18 cellular contexts compared by ENCODE assay signal in genomic region chr15:39594764-39595620, GRCh38. TPM values are rescaled to one million over a fixed set of nuclear protein-coding genes. Genes with fewer than 3 reads are reported as not detected.
DNase-seq lines count a peak whose midpoint lies in the region; ATAC-seq and TF ChIP-seq lines count a peak whose summit lies in the region.
"Had no signal": no experiment of that assay in that cellular context is flagged by ENCODE, and none has a peak within 500 bp of the region (broad histone marks: within the 10 kb centered on the region; RNA-seq: fewer than 3 reads in every experiment).

No MANE protein-coding gene starts in this region.

- H3K36me3 Mint-ChIP-seq in chondrocyte (ENCODE audit: low read depth) = peaks cover 57% of the 10 kb centered on the region
- no peaks in the 10 kb centered on the region for H3K36me3 Mint-ChIP-seq in naive thymus-derived CD8-positive, alpha-beta T cell

- H3K18ac ChIP-seq in IMR-90 (ENCODE audit: low read depth, low read length) = no peak overlapping the region

- peak overlapping the region; percentile 41 for H3K23ac ChIP-seq in IMR-90 (ENCODE audit: low read depth, low read length)

- CTCF ChIA-PET in IMR-90 (lab: Yijun Ruan, JAX) = no interaction called here

- TF ChIP-seq CTCF in IMR-90 (conservative IDR thresholded peaks at IDR 0.05; ENCODE audit: low read depth, low read length) (no peak), chondrocyte (IDR thresholded peaks at IDR 0.05) (no peak)

- H4K5ac ChIP-seq in IMR-90 (ENCODE audit: low read depth, low read length) = no peak overlapping the region

- H4K20me1 ChIP-seq in IMR-90 (ENCODE audit: insufficient read depth, low read length) = peaks cover 90% of the 10 kb centered on the region

- no peak overlapping the region for H2BK20ac ChIP-seq in IMR-90 (ENCODE audit: low read depth, low read length)

- H3K4me2 ChIP-seq in IMR-90 (ENCODE audit: low read depth, low read length) = no peak overlapping the region
- peak overlapping the region; percentile 23 for H3K4me2 ChIP-seq in skeletal muscle satellite cell (ENCODE audit: low read length)

- TF ChIP-seq POLR2A in IMR-90 (IDR thresholded peaks at IDR 0.05; ENCODE audit: low read depth, low read length) = no peak; the same call in 1 of the 2 replicates

- BruUV-seq in IMR-90 (replicated peaks; lab: Mats Ljungman, UMichigan) = no TSS peak

- peaks cover 2% of the 10 kb centered on the region; the same call in 1 of the 2 replicates for H3K4me1 ChIP-seq in IMR-90 (ENCODE audit: control insufficient read depth, insufficient read depth, low read length)
- peaks cover 29% of the 10 kb centered on the region for H3K4me1 ChIP-seq in skeletal muscle satellite cell (ENCODE audit: control insufficient read depth, insufficient read depth, low read length)
- H3K4me1 ChIP-seq: adrenal gland, gastrocnemius medialis had no signal

- DNase-seq in IMR-90 = peak; percentile 57
- DNase-seq in chondrocyte (ENCODE audit: low spot score) = no peak
- peak; percentile 42 for DNase-seq in glomerular endothelial cell (ENCODE audit: extremely low read depth, low read depth, low spot score)
- no peak for DNase-seq in naive thymus-derived CD8-positive, alpha-beta T cell
- no peak for DNase-seq in activated effector memory CD4-positive, alpha-beta T cell treated with anti-CD3 and anti-CD28 coated beads, Interleukin-2, amount 50 U/mL, for 16 hours
- DNase-seq: activated CD4-positive, alpha-beta T cell treated with anti-CD3 and anti-CD28 coated beads for 36 hours; activated T-cell treated with anti-CD3 and anti-CD28 coated beads, Interleukin-2, amount 50 U/mL, for 4 hours; adrenal gland; gastrocnemius medialis; GDM1; MM.1S; NCI-H2029 treated with DMSO at 0.1 percent for 48 hours; NCI-H526 treated with DMSO at 0.1 percent for 48 hours had no signal

- peaks cover 46% of the 10 kb centered on the region for H3K36me3 ChIP-seq in IMR-90 (ENCODE audit: control insufficient read depth, insufficient read depth, low read length)
- H3K36me3 ChIP-seq in skeletal muscle satellite cell (ENCODE audit: insufficient read depth, low read length) = peaks cover 74% of the 10 kb centered on the region

- no peak overlapping the region for H2AFZ ChIP-seq in IMR-90 (replicated peaks; ENCODE audit: low read length, poor library complexity)

- H3K14ac ChIP-seq in IMR-90 (replicated peaks; ENCODE audit: low read depth, low read length) = no peak overlapping the region

- H3K79me1 ChIP-seq in IMR-90 (ENCODE audit: low read depth in 1 of 2, low read length in 2 of 2) = peaks cover 0 to 40% of the 10 kb centered on the region in 2 experiments; a peak in 2 of 4 replicates

- dilution Hi-C loops in IMR-90 (cut with HindIII; ENCODE audit: low sequenced_read_pairs, unreplicated experiment) = no loop called here

- peak overlapping the region; percentile 33 for H2BK5ac ChIP-seq in IMR-90 (ENCODE audit: low read depth, low read length, poor library complexity, severe bottlenecking)

- H3K27me3 ChIP-seq in IMR-90 (ENCODE audit: control insufficient read depth, insufficient read depth, low read length) (no peaks in the 10 kb centered on the region), skeletal muscle satellite cell (ENCODE audit: control insufficient read depth, insufficient read depth, low read length) (no peaks in the 10 kb centered on the region)
- H3K27me3 ChIP-seq: adrenal gland, gastrocnemius medialis had no signal

- intact Hi-C loops in IMR-90 (cut with micrococcal nuclease) = no loop called here

- peak overlapping the region; percentile 33; the same call in 1 of the 2 replicates for H3K56ac ChIP-seq in IMR-90 (ENCODE audit: extremely low read depth, insufficient read depth, low read length)

- peak overlapping the region in 1 of 2 experiments; percentile 17; a peak in 2 of 4 replicates for H4K8ac ChIP-seq in IMR-90 (ENCODE audit: low read depth in 2 of 2, low read length in 2 of 2)

- H4K91ac ChIP-seq in IMR-90 (ENCODE audit: insufficient read depth, low read depth, low read length) = no peak overlapping the region

- peak overlapping the region; percentile 78 for H3K27ac Mint-ChIP-seq in chondrocyte (ENCODE audit: unreplicated experiment)
- H3K27ac Mint-ChIP-seq in naive thymus-derived CD8-positive, alpha-beta T cell = no peak overlapping the region
- H3K27ac Mint-ChIP-seq: activated CD4-positive, alpha-beta T cell treated with anti-CD3 and anti-CD28 coated beads for 36 hours; T-helper 2 cell treated with Interferon-gamma antibody and Interleukin-4, amounts not matched to agents 5 μg/mL and 100 μg/mL, for 36 hours had no signal

- no peaks in the 10 kb centered on the region for H3K9me3 Mint-ChIP-seq in chondrocyte (ENCODE audit: low read depth)
- H3K9me3 Mint-ChIP-seq in naive thymus-derived CD8-positive, alpha-beta T cell = no peaks in the 10 kb centered on the region
- H3K9me3 Mint-ChIP-seq: activated T-cell treated with anti-CD3 and anti-CD28 coated beads, Interleukin-2, amount 50 U/mL, for 4 hours; immature natural killer cell; T-helper 2 cell treated with Interferon-gamma antibody and Interleukin-4, amounts not matched to agents 5 μg/mL and 100 μg/mL, for 36 hours had no signal

- H3K9ac ChIP-seq in IMR-90 (ENCODE audit: low read depth, low read length) (no peak overlapping the region), skeletal muscle satellite cell (ENCODE audit: low read depth, low read length) (peak overlapping the region; percentile 26)

- no peak for ATAC-seq in IMR-90 (ENCODE audit: low read depth)
- ATAC-seq in GM19452 (IDR thresholded peaks at IDR 0.05; ENCODE audit: unreplicated experiment) = no peak
- ATAC-seq in naive thymus-derived CD8-positive, alpha-beta T cell = no peak
- ATAC-seq: gastrocnemius medialis had no signal

- H3K4me3 Mint-ChIP-seq in chondrocyte (ENCODE audit: unreplicated experiment) = peak overlapping the region; percentile 46
- no peak overlapping the region for H3K4me3 Mint-ChIP-seq in naive thymus-derived CD8-positive, alpha-beta T cell
- H3K4me3 Mint-ChIP-seq: activated CD4-positive, alpha-beta T cell treated with anti-CD3 and anti-CD28 coated beads for 36 hours; activated T-cell treated with anti-CD3 and anti-CD28 coated beads, Interleukin-2, amount 50 U/mL, for 4 hours; T-helper 2 cell treated with Interferon-gamma antibody and Interleukin-4, amounts not matched to agents 5 μg/mL and 100 μg/mL, for 36 hours had no signal

- H3K4me3 ChIP-seq in IMR-90 (ENCODE audit: insufficient read depth, low read depth, low read length) (no peak overlapping the region), skeletal muscle satellite cell (ENCODE audit: low read length) (peak overlapping the region; percentile 41)
- H3K4me3 ChIP-seq: adrenal gland, coronary artery, gastrocnemius medialis had no signal

- no peak overlapping the region; the same call in 1 of the 2 replicates for H2BK120ac ChIP-seq in IMR-90 (ENCODE audit: low read depth, low read length)

- POLR2A ChIA-PET in IMR-90 (lab: Charles Lee; ENCODE audit: unreplicated experiment) = no interaction called here
- POLR2A ChIA-PET in naive thymus-derived CD8-positive, alpha-beta T cell (lab: Charles Lee) = no interaction called here

- peaks cover 87% of the 10 kb centered on the region for H3K4me1 Mint-ChIP-seq in chondrocyte (ENCODE audit: low read depth)
- peaks cover 0 to 7% (median 0%) of the 10 kb centered on the region in 4 donors for H3K4me1 Mint-ChIP-seq in naive thymus-derived CD8-positive, alpha-beta T cell

- no peak for TF ChIP-seq RAD21 in IMR-90 (IDR thresholded peaks at IDR 0.05; ENCODE audit: low read length)

- H3K4ac ChIP-seq in IMR-90 (ENCODE audit: low read depth, low read length) = no peak overlapping the region

- H2AK5ac ChIP-seq in IMR-90 (ENCODE audit: low read depth, low read length) = no peak overlapping the region

- no peak overlapping the region; the same call in 1 of the 2 replicates for H3K27ac ChIP-seq in IMR-90 (ENCODE audit: insufficient read depth, low read length)
- H3K27ac ChIP-seq: adrenal gland, coronary artery, gastrocnemius medialis had no signal

- no peaks in the 10 kb centered on the region for H3K27me3 Mint-ChIP-seq in chondrocyte (ENCODE audit: low read depth)
- H3K27me3 Mint-ChIP-seq in naive thymus-derived CD8-positive, alpha-beta T cell = peaks cover 0 to 3% (median 0%) of the 10 kb centered on the region in 5 donors

- H3K9me3 ChIP-seq in IMR-90 (ENCODE audit: control insufficient read depth, insufficient read depth, low read length) (no peaks in the 10 kb centered on the region), skeletal muscle satellite cell (replicated peaks; ENCODE audit: low read length) (no peaks in the 10 kb centered on the region)
- H3K9me3 ChIP-seq: adrenal gland, gastrocnemius medialis had no signal

- H3K9me1 ChIP-seq in IMR-90 (ENCODE audit: insufficient read depth, low read length) = peaks cover 11% of the 10 kb centered on the region

- no peak overlapping the region for H2BK15ac ChIP-seq in IMR-90 (ENCODE audit: low read depth, low read length)

- WGBS in IMR-90 (ENCODE audit: extremely low coverage in 2 of 2, insufficient read length in 1 of 2), 2 experiments = no CpG with 5 or more reads among the region's 6 CpGs

- in situ Hi-C loops in IMR-90 (cut with MboI; ENCODE audit: low sequenced_read_pairs) = no loop called here

- no peak overlapping the region for H2AK9ac ChIP-seq in IMR-90 (replicated peaks; ENCODE audit: low read depth, low read length, poor library complexity)

TF ChIP-seq in IMR-90, 13 proteins besides CTCF, POLR2A, EP300 and RAD21 (continues in another document):
- TF ChIP-seq ELK1 (IDR thresholded peaks at IDR 0.05; ENCODE audit: borderline replicate concordance, low read depth, low read length) = no peak
- TF ChIP-seq CHD1 (IDR thresholded peaks at IDR 0.05; ENCODE audit: low read depth, low read length) = no peak; the same call in 1 of the 2 replicates

RNA-seq across cellular contexts. Expression of gene THBS1, which starts 14.1 kb away (rescaled TPM):
- 3,217 and 4,071 TPM in 2 replicates for total RNA-seq in IMR-90 (2012; rRNA removed)
- 1,562 and 1,711 TPM in 2 replicates for polyA plus RNA-seq in IMR-90 (2012; rRNA removed)
- polyA plus RNA-seq in IMR-90 (2012; cell fraction: cytosol; rRNA removed) = 567 and 904 TPM in 2 replicates
- 2,496 and 5,799 TPM in 2 replicates for polyA plus RNA-seq in IMR-90 (2012; cell fraction: nucleus; rRNA removed; ENCODE audit: low replicate concordance)
- total RNA-seq in chondrocyte = 1,967 to 2,361 TPM (median 2,311 TPM) in 3 replicates
- total RNA-seq in glomerular endothelial cell = 2,289 and 4,309 TPM in 2 replicates
- 28.4 and 183 TPM in 2 replicates for total RNA-seq in skeletal muscle satellite cell (2012; rRNA removed)
- total RNA-seq in naive thymus-derived CD8-positive, alpha-beta T cell = 1 to 10 TPM; 3.8 to 6.5 TPM
- polyA plus RNA-seq in naive thymus-derived CD8-positive, alpha-beta T cell = under 1 TPM in 2 of 3 donors, not detected in 1; 0.02 to 0.27 TPM

Comparison
In these comparisons a context has a peak if more than half of its experiments do, and no peak if none do; other contexts are left out.
1. DNase-seq: peak in IMR-90 (single experiment) and glomerular endothelial cell (single experiment); none in chondrocyte (single experiment), naive thymus-derived CD8-positive, alpha-beta T cell (0 of 10) and activated effector memory CD4-positive, alpha-beta T cell treated with anti-CD3 and anti-CD28 coated beads, Interleukin-2, amount 50 U/mL, for 16 hours (single experiment).
2. RNA of gene THBS1, which starts 14.1 kb away (total RNA-seq): 2,289 to 4,309 TPM in glomerular endothelial cell, 3,217 to 4,071 TPM in IMR-90 and 1,967 to 2,361 TPM in chondrocyte; 3.8 to 6.5 TPM in naive thymus-derived CD8-positive, alpha-beta T cell; every median in the first group is over 100 times any median in the second.